ENCODE assay signal across 10 cellular contexts in genomic region chr20:7375905-7376304, GRCh38.
DNase-seq lines count a peak whose midpoint lies in the region; ATAC-seq and TF ChIP-seq lines count a peak whose summit lies in the region.
"Had no signal": no experiment of that assay in that cellular context is flagged by ENCODE, and none has a peak within 500 bp of the region (broad histone marks: within the 10 kb centered on the region; RNA-seq: fewer than 3 reads in every experiment).

No MANE protein-coding gene starts in this region.

- no peaks in the 10 kb centered on the region for H3K79me2 ChIP-seq in Karpas-422 (ENCODE audit: low read length)

- H2AFZ ChIP-seq in Karpas-422 (ENCODE audit: low read length) = no peak overlapping the region

- H3K9ac ChIP-seq in Karpas-422 (ENCODE audit: low read length) = no peak overlapping the region

- intact Hi-C loops in thyroid gland (cut with DNase I) = no loop called here

- no peak overlapping the region for H3K4me3 ChIP-seq in Karpas-422 (ENCODE audit: low read length)
- no peak overlapping the region for H3K4me3 ChIP-seq in thyroid gland (replicated peaks in 1 of 3)

- no peak overlapping the region for H3K4me2 ChIP-seq in Karpas-422 (ENCODE audit: low read depth, low read length, poor library complexity, severe bottlenecking)

- TF ChIP-seq CTCF in thyroid gland (IDR thresholded peaks at IDR 0.05) = peak in 1 of 6 experiments; percentile 40

- H3K4me1 ChIP-seq in Karpas-422 (ENCODE audit: low read length) (no peaks in the 10 kb centered on the region), thyroid gland (no peaks in the 10 kb centered on the region)

- DNase-seq in EH (ENCODE audit: low read depth) (peak; percentile 18), Karpas-422 (peak; percentile 71), astrocyte of the hippocampus (ENCODE audit: low read depth, low spot score) (peak; percentile 33), lung microvascular endothelial cell (ENCODE audit: low read depth in 2 of 2) (peak; percentile 43), thyroid gland (no peak), cerebellar cortex (ENCODE audit: low spot score) (no peak)
- DNase-seq: activated effector memory CD4-positive, alpha-beta T cell treated with anti-CD3 and anti-CD28 coated beads, Interleukin-2, amount 50 U/mL, for 16 hours; NCI-H1092 treated with DMSO at 0.1 percent for 48 hours had no signal

- TF ChIP-seq POLR2A in thyroid gland (IDR thresholded peaks at IDR 0.05) = no peak

- H3K27ac ChIP-seq in Karpas-422 (ENCODE audit: low read length) = no peak overlapping the region
- no peak overlapping the region for H3K27ac ChIP-seq in thyroid gland

- no peaks in the 10 kb centered on the region for H4K20me1 ChIP-seq in Karpas-422 (ENCODE audit: insufficient read depth, low read depth, low read length)

- 49 to 51% methylated on average over 4 of the region's 4 CpGs for WGBS in thyroid gland, 2 donors

- ATAC-seq in HG03045 (IDR thresholded peaks at IDR 0.05; ENCODE audit: unreplicated experiment) = no peak
- no peak for ATAC-seq in GM18870 (IDR thresholded peaks at IDR 0.05; ENCODE audit: unreplicated experiment)

- H3K36me3 ChIP-seq in Karpas-422 (ENCODE audit: insufficient read depth, low read length) = no peaks in the 10 kb centered on the region
- no peaks in the 10 kb centered on the region for H3K36me3 ChIP-seq in thyroid gland

- H3K27me3 ChIP-seq in Karpas-422 (ENCODE audit: low read length) = no peaks in the 10 kb centered on the region
- H3K27me3 ChIP-seq in thyroid gland = no peaks in the 10 kb centered on the region

- H3K9me2 ChIP-seq in Karpas-422 (replicated peaks; ENCODE audit: insufficient read depth, low read length) = no peaks in the 10 kb centered on the region

- no peaks in the 10 kb centered on the region; the same call in 1 of the 2 replicates for H3K9me3 ChIP-seq in Karpas-422 (ENCODE audit: low read length)
- H3K9me3 ChIP-seq in thyroid gland = no peaks in the 10 kb centered on the region

Comparison
In these comparisons a context has a peak if more than half of its experiments do, and no peak if none do; other contexts are left out.
1. DNase-seq: peak in EH (single experiment), Karpas-422 (single experiment), astrocyte of the hippocampus (single experiment) and lung microvascular endothelial cell (2 of 2); none in thyroid gland (0 of 2) and cerebellar cortex (single experiment).